In the genomic region with DNA sequence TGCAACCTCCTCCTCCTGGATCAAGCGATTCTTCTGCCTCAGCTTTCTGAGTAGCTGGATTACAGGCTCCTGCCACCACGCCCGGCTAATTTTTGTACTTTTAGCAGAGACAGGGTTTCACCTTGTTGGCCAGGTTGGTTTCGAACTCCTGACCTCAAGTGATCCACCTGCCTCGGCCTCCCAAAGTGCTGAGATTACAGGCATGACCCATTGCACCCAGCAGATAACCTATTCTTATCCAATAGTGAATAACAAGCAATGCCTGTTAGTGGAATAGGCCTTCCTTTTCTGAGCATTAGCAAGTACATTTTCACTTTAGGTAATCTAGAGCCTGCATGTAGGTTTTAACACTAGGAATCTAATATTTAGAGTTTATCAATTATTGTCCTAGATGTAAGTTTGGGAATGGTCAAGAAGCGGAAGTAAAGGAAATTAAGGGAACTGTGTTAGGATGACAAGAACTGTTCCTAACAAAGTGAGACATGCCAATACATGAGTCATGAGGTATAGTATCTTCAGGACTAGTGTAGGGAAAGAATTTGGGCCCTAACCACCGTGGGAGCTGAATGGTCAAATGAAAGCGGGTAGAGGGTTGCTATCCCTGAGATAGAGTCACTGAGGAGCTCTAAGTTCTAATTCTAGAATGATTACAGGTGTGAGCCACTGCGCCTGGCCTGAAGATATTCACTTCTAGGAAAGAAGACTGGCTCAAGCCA, we compare ENCODE assay signal across 16 cellular contexts. TPM values are rescaled to one million over a fixed set of nuclear protein-coding genes. Genes with fewer than 3 reads are reported as not detected.
DNase-seq lines count a peak whose midpoint lies in the region; ATAC-seq, FAIRE-seq and TF ChIP-seq lines count a peak whose summit lies in the region.
"Had no signal": no experiment of that assay in that cellular context is flagged by ENCODE, and none has a peak within 500 bp of the region (broad histone marks: within the 10 kb centered on the region; RNA-seq: fewer than 3 reads in every experiment).

No MANE protein-coding gene starts in this region.

- FAIRE-seq in K562 (lab: Jason Lieb, UNC) = no peak
- no peak for FAIRE-seq in pancreas (lab: Jason Lieb, UNC)
- FAIRE-seq: G401.6 had no signal

- H3K9me1 ChIP-seq in K562 (ENCODE audit: control insufficient read depth, insufficient read depth, low read length) = no peaks in the 10 kb centered on the region

- H3K27ac ChIP-seq in left ventricle myocardium inferior (replicated peaks) (peak overlapping the region; percentile 8), right atrium auricular region (peak overlapping the region in 1 of 2 donors; percentile 2), K562 (ENCODE audit: extremely low read depth, low read depth, low read length) (no peak overlapping the region), pancreas (no peak overlapping the region)
- H3K27ac ChIP-seq: prostate gland had no signal

- POLR2A ChIA-PET in K562 (lab: Yijun Ruan, JAX) = interaction anchor here (0.8 to 5.8 kb wide), 4 partner anchors 12 to 22 kb away, joined by 3 to 56 read pairs (median 4); partner anchors contain the start of gene BLTP3A

- H2AFZ ChIP-seq in K562 (ENCODE audit: low read depth, low read length) = no peak overlapping the region

- no peak for TF ChIP-seq EP300 in K562 (IDR thresholded peaks at IDR 0.05; ENCODE audit: low read length)

- peaks cover 48% of the 10 kb centered on the region for H3K4me1 ChIP-seq in left ventricle myocardium inferior
- no peaks in the 10 kb centered on the region for H3K4me1 ChIP-seq in right atrium auricular region
- H3K4me1 ChIP-seq in K562 (replicated peaks in 1 of 2; ENCODE audit: control insufficient read depth in 2 of 2, insufficient read depth in 2 of 2, low read length in 2 of 2) = no peaks in the 10 kb centered on the region; a peak in 2 of 5 replicates
- peaks cover 0 to 13% (median 8%) of the 10 kb centered on the region in 3 donors for H3K4me1 ChIP-seq in pancreas
- H3K4me1 ChIP-seq: prostate gland had no signal

- no peak overlapping the region for H3K4me2 ChIP-seq in K562 (ENCODE audit: insufficient read depth, low read length)

- H3K9me3 ChIP-seq in left ventricle myocardium inferior (replicated peaks) = no peaks in the 10 kb centered on the region
- H3K9me3 ChIP-seq in right atrium auricular region = no peaks in the 10 kb centered on the region
- no peaks in the 10 kb centered on the region for H3K9me3 ChIP-seq in K562 (replicated peaks; ENCODE audit: control insufficient read depth, insufficient read depth, low read depth, low read length)
- H3K9me3 ChIP-seq in pancreas = no peaks in the 10 kb centered on the region
- H3K9me3 ChIP-seq: prostate gland had no signal

- no peak for DNase-seq in left ventricle myocardium inferior
- DNase-seq in right atrium auricular region (ENCODE audit: low spot score) = no peak
- no peak for DNase-seq in K562 (ENCODE audit: extremely low read depth in 1 of 4, low spot score in 3 of 4)
- peak; percentile 23 for DNase-seq in hepatic stellate cell (ENCODE audit: low spot score)
- DNase-seq in iPS-NIHi7 (ENCODE audit: extremely low spot score) = no peak
- no peak for DNase-seq in pancreas
- no peak for DNase-seq in activated CD4-positive, alpha-beta T cell treated with anti-CD3 and anti-CD28 coated beads for 4 hours
- DNase-seq: caudate nucleus, endodermal cell, head of caudate nucleus, NCI-H187 treated with DMSO at 0.1 percent for 48 hours, substantia nigra had no signal

- in situ Hi-C loops in K562 (cut with MboI) = no loop called here

- no peak overlapping the region for H3K9ac ChIP-seq in K562 (ENCODE audit: insufficient read depth in 1 of 2, low read depth in 2 of 2, low read length in 2 of 2)

- H3K4me3 ChIP-seq in left ventricle myocardium inferior (no peak overlapping the region), right atrium auricular region (no peak overlapping the region), K562 (no peak overlapping the region), pancreas (no peak overlapping the region)
- H3K4me3 ChIP-seq: prostate gland had no signal

- no peak for TF ChIP-seq RAD21 in K562 (CRISPR knock-in tag; conservative IDR thresholded peaks at IDR 0.05 in 1 of 2, IDR thresholded peaks at IDR 0.05 in 1 of 2)

- CTCF ChIA-PET in K562 (lab: Yijun Ruan, JAX; ENCODE audit: low intra/inter-chr PET ratio) = no interaction called here

- intact Hi-C loops in left ventricle myocardium inferior (cut with micrococcal nuclease) (no loop called here), K562 (cut with micrococcal nuclease) (no loop called here), pancreas (cut with DNase I) (no loop called here)

- no peaks in the 10 kb centered on the region for H3K36me3 ChIP-seq in left ventricle myocardium inferior
- H3K36me3 ChIP-seq in right atrium auricular region = no peaks in the 10 kb centered on the region
- H3K36me3 ChIP-seq in K562 (ENCODE audit: control insufficient read depth, insufficient read depth, low read length) = no peaks in the 10 kb centered on the region; the same call in 2 of the 3 replicates
- no peaks in the 10 kb centered on the region for H3K36me3 ChIP-seq in pancreas
- H3K36me3 ChIP-seq: prostate gland had no signal

- peaks cover 28% of the 10 kb centered on the region for H4K20me1 ChIP-seq in K562 (replicated peaks; ENCODE audit: control insufficient read depth, insufficient read depth, low read length)

- 81% methylated on average over 9 of the region's 9 CpGs for WGBS in K562 (ENCODE audit: insufficient coverage, low coverage, missing lambda C conversion rate)
- 88 to 92% methylated on average over 9 of the region's 9 CpGs for WGBS in pancreas, 2 donors

- ATAC-seq in K562 (no peak), HG03175 (IDR thresholded peaks at IDR 0.05; ENCODE audit: unreplicated experiment) (no peak), pancreas (no peak)
- ATAC-seq: Panc1 had no signal

- TF ChIP-seq CTCF in left ventricle myocardium inferior (IDR thresholded peaks at IDR 0.05; ENCODE audit: borderline replicate concordance) (no peak), right atrium auricular region (IDR thresholded peaks at IDR 0.05) (no peak), K562 (IDR thresholded peaks at IDR 0.05 in 2 of 3, conservative IDR thresholded peaks at IDR 0.05 in 1 of 3; ENCODE audit: insufficient read depth in 2 of 3, low read depth in 1 of 3, low read length in 3 of 3) (no peak), pancreas (IDR thresholded peaks at IDR 0.05) (no peak)

- H3K79me2 ChIP-seq in K562 (ENCODE audit: control insufficient read depth, insufficient read depth, low read length) = peaks cover 58% of the 10 kb centered on the region

- TF ChIP-seq POLR2A in K562 (conservative IDR thresholded peaks at IDR 0.05) = no peak

- no TSS peak for BruUV-seq in K562 (replicated peaks; lab: Mats Ljungman, UMichigan)

- H3K27me3 ChIP-seq in left ventricle myocardium inferior (ENCODE audit: low read depth) (no peaks in the 10 kb centered on the region), right atrium auricular region (no peaks in the 10 kb centered on the region), K562 (ENCODE audit: control insufficient read depth in 2 of 2, insufficient read depth in 2 of 2, low read length in 2 of 2) (no peaks in the 10 kb centered on the region), pancreas (no peaks in the 10 kb centered on the region)

TF ChIP-seq in K562, 482 proteins besides CTCF, POLR2A, EP300 and RAD21 (continues in another document):
- TF ChIP-seq ZNF507 (tag; conservative IDR thresholded peaks at IDR 0.05) = no peak

RNA-seq across cellular contexts. Expression of gene BLTP3A, which starts 15.0 kb away (rescaled TPM):
- total RNA-seq in left ventricle myocardium inferior = 16.5 TPM
- 10 to 100 TPM; 17.7 to 22.6 TPM for total RNA-seq in right atrium auricular region
- total RNA-seq in K562 (2011; cell fraction: chromatin; rRNA removed; ENCODE audit: low replicate concordance) = 63.2 and 83.7 TPM in 2 replicates
- 35.0 and 36.8 TPM in 2 replicates for total RNA-seq in K562 (2011; cell fraction: nucleolus; rRNA removed)
- total RNA-seq in K562 (2011; cell fraction: nucleoplasm; rRNA removed) = 39.5 and 45.3 TPM in 2 replicates
- total RNA-seq in K562 (2014; rRNA removed) = 14.8 and 16.7 TPM in 2 replicates
- total RNA-seq in K562 (2014; rRNA removed; fragmentation: Illumina TruSeq; extraction: Trizol) = 21.5 and 24.6 TPM in 2 replicates
- 13.3 and 14.0 TPM in 2 replicates for total RNA-seq in K562 (2015; rRNA removed; fragmentation: Illumina TruSeq; extraction: Trizol)
- 30.2 and 34.6 TPM in 2 replicates for total RNA-seq in K562 (2021)
- polyA plus RNA-seq in K562 (2011; rRNA removed) = 29.3 and 33.0 TPM in 2 replicates
- polyA plus RNA-seq in K562 (2011; cell fraction: cytosol; rRNA removed) = 23.9 and 26.2 TPM in 2 replicates
- 16.4 and 18.6 TPM in 2 replicates for polyA plus RNA-seq in K562 (2011; cell fraction: nucleus; rRNA removed)
- 12.0 and 23.2 TPM in 2 replicates for polyA plus RNA-seq in K562 (2012)
- polyA plus RNA-seq in K562 (2014; fragmentation: Illumina TruSeq; extraction: Trizol) = 26.6 and 27.2 TPM in 2 replicates
- polyA plus RNA-seq in K562 (2014; fragmentation: Nextera tagmentation; extraction: Ambion mirVana) = 1 to 10 TPM; 7.5 to 7.7 TPM
- polyA plus RNA-seq in K562 (2014; rRNA removed) = 15.5 and 17.9 TPM in 2 replicates
- polyA minus RNA-seq in K562 (2011; rRNA and poly(A)+ RNA removed) = 62.1 and 71.6 TPM in 2 replicates
- polyA minus RNA-seq in K562 (2011; cell fraction: cytosol; rRNA and poly(A)+ RNA removed) = 38.1 and 38.5 TPM in 2 replicates
- polyA minus RNA-seq in K562 (2011; cell fraction: nucleus; rRNA and poly(A)+ RNA removed) = 14.1 and 23.9 TPM in 2 replicates
- 10 to 100 TPM in 2 of 6 donors, 1 to 10 TPM in 4; 7.4 to 14.4 (median 9.6) TPM for total RNA-seq in pancreas
- polyA plus RNA-seq in pancreas = 1 to 10 TPM; 2.5 to 2.9 TPM

RNA-seq across cellular contexts. Expression of gene SNRPC, which starts 49.6 kb away (rescaled TPM):
- total RNA-seq in left ventricle myocardium inferior (159 TPM), right atrium auricular region (100 to 1,000 TPM; 116 TPM), K562 (2014; rRNA removed) (500 and 634 TPM in 2 replicates), K562 (2014; rRNA removed; fragmentation: Illumina TruSeq; extraction: Trizol) (430 and 439 TPM in 2 replicates), K562 (2015; rRNA removed; fragmentation: Illumina TruSeq; extraction: Trizol) (488 and 508 TPM in 2 replicates), K562 (2021) (415 and 433 TPM in 2 replicates), pancreas (10 to 100 TPM; 18.6 to 39.7 (median 28.7) TPM)
- total RNA-seq in K562 (2011; cell fraction: chromatin; rRNA removed; ENCODE audit: low replicate concordance) = 34.0 and 37.5 TPM in 2 replicates
- total RNA-seq in K562 (2011; cell fraction: nucleolus; rRNA removed) = 54.7 and 59.2 TPM in 2 replicates
- total RNA-seq in K562 (2011; cell fraction: nucleoplasm; rRNA removed) = 62.7 and 69.1 TPM in 2 replicates
- polyA plus RNA-seq in K562 (2011; rRNA removed) (495 and 598 TPM in 2 replicates), K562 (2014; fragmentation: Illumina TruSeq; extraction: Trizol) (868 and 905 TPM in 2 replicates), K562 (2014; fragmentation: Nextera tagmentation; extraction: Ambion mirVana) (100 to 1,000 TPM; 697 to 889 TPM), K562 (2014; rRNA removed) (808 and 854 TPM in 2 replicates), pancreas (10 to 100 TPM; 49.0 to 73.3 TPM)
- 883 and 1,009 TPM in 2 replicates for polyA plus RNA-seq in K562 (2011; cell fraction: cytosol; rRNA removed)
- polyA plus RNA-seq in K562 (2011; cell fraction: nucleus; rRNA removed) = 165 and 174 TPM in 2 replicates
- polyA plus RNA-seq in K562 (2012) = 407 and 437 TPM in 2 replicates
- polyA minus RNA-seq in K562 (2011; rRNA and poly(A)+ RNA removed) = 218 and 228 TPM in 2 replicates
- polyA minus RNA-seq in K562 (2011; cell fraction: cytosol; rRNA and poly(A)+ RNA removed) = 104 and 122 TPM in 2 replicates
- 21.0 and 35.1 TPM in 2 replicates for polyA minus RNA-seq in K562 (2011; cell fraction: nucleus; rRNA and poly(A)+ RNA removed)
